ENCODE assay signal across 18 cellular contexts in genomic region chr10:116836087-116836486, GRCh38. TPM values are rescaled to one million over a fixed set of nuclear protein-coding genes. Genes with fewer than 3 reads are reported as not detected.
DNase-seq lines count a peak whose midpoint lies in the region; ATAC-seq and TF ChIP-seq lines count a peak whose summit lies in the region.
"Had no signal": no experiment of that assay in that cellular context is flagged by ENCODE, and none has a peak within 500 bp of the region (broad histone marks: within the 10 kb centered on the region; RNA-seq: fewer than 3 reads in every experiment).

No MANE protein-coding gene starts in this region.

- no peak for TF ChIP-seq CTCF in OCI-LY1 (IDR thresholded peaks at IDR 0.05; ENCODE audit: low read length)

- peak overlapping the region; percentile 40 for H3K4me2 ChIP-seq in OCI-LY1 (ENCODE audit: low read length)

- no peak overlapping the region for H2AFZ ChIP-seq in OCI-LY1 (ENCODE audit: low read length)

- H3K36me3 ChIP-seq in H7 (replicated peaks; ENCODE audit: control insufficient read depth, insufficient read depth, low read length) (no peaks in the 10 kb centered on the region), OCI-LY1 (ENCODE audit: insufficient read depth, low read length) (peaks cover 39% of the 10 kb centered on the region), iPS-20b (ENCODE audit: insufficient read depth, low read depth, low read length) (no peaks in the 10 kb centered on the region)
- H3K36me3 ChIP-seq: adrenal gland, heart left ventricle had no signal

- H3K9me2 ChIP-seq in OCI-LY1 (ENCODE audit: low read depth, low read length), result no peaks in the 10 kb centered on the region

- H3K4me3 ChIP-seq in H7 (ENCODE audit: insufficient read depth, low read depth, low read length), result no peak overlapping the region
- H3K4me3 ChIP-seq in OCI-LY1 (ENCODE audit: low read depth, low read length, poor library complexity, severe bottlenecking), result peak overlapping the region; percentile 30
- H3K4me3 ChIP-seq in iPS-20b (ENCODE audit: low read length), result peak overlapping the region; percentile 49; the same call in 1 of the 2 replicates
- H3K4me3 ChIP-seq: adrenal gland, heart left ventricle had no signal

- H3K27me3 ChIP-seq in H7 (ENCODE audit: control insufficient read depth, insufficient read depth, low read length) (no peaks in the 10 kb centered on the region), OCI-LY1 (ENCODE audit: insufficient read depth, low read length) (no peaks in the 10 kb centered on the region), iPS-20b (ENCODE audit: insufficient read depth, low read length) (no peaks in the 10 kb centered on the region; the same call in 1 of the 2 replicates)
- H3K27me3 ChIP-seq: adrenal gland had no signal

- ATAC-seq in GM19452 (IDR thresholded peaks at IDR 0.05; ENCODE audit: unreplicated experiment) (no peak), HG02588 (IDR thresholded peaks at IDR 0.05; ENCODE audit: unreplicated experiment) (no peak)
- ATAC-seq: activated T-cell treated with anti-CD3 and anti-CD28 coated beads, Interleukin-2, amount 50 U/mL, for 72 hours; natural killer cell; stimulated activated naive B cell treated with anti-CD40 and anti-IgM and Interleukin-4, amounts not matched to agents 10 μg/mL and 1 μg/mL and 100 μg/mL, for 72 hours had no signal

- peak overlapping the region; percentile 98 for H3K27ac ChIP-seq in OCI-LY1 (ENCODE audit: low read depth, low read length, poor library complexity, severe bottlenecking)
- peak overlapping the region; percentile 13 for H3K27ac ChIP-seq in iPS-20b (ENCODE audit: low read length)
- H3K27ac ChIP-seq: adrenal gland, heart left ventricle had no signal

- H3K4me1 ChIP-seq in OCI-LY1 (ENCODE audit: insufficient read depth, low read length, severe bottlenecking), result peaks cover 77% of the 10 kb centered on the region
- peaks cover 60% of the 10 kb centered on the region for H3K4me1 ChIP-seq in iPS-20b (ENCODE audit: insufficient read depth, low read length)
- H3K4me1 ChIP-seq: adrenal gland, heart left ventricle had no signal

- H4K20me1 ChIP-seq in OCI-LY1 (ENCODE audit: insufficient read depth, low read length), result no peaks in the 10 kb centered on the region

- H3K9me3 ChIP-seq in OCI-LY1 (ENCODE audit: low read length), result no peaks in the 10 kb centered on the region
- H3K9me3 ChIP-seq in iPS-20b (ENCODE audit: insufficient read depth, low read depth, low read length), result no peaks in the 10 kb centered on the region
- H3K9me3 ChIP-seq: adrenal gland, heart left ventricle had no signal

- no peaks in the 10 kb centered on the region for H3F3A ChIP-seq in OCI-LY1 (ENCODE audit: insufficient read depth, low read length)

- H3K9ac ChIP-seq in OCI-LY1 (ENCODE audit: low read length) (peak overlapping the region; percentile 75), iPS-20b (ENCODE audit: low read depth, low read length) (peak overlapping the region; percentile 44; the same call in 1 of the 2 replicates)

- H3K79me2 ChIP-seq in OCI-LY1 (ENCODE audit: insufficient read depth, low read length), result peaks cover 18% of the 10 kb centered on the region

- DNase-seq in H7, result peak; percentile 81
- DNase-seq in NCI-H187 treated with DMSO at 0.1 percent for 48 hours (lab: John Stamatoyannopoulos, UW), result peak; percentile 54
- no peak for DNase-seq in HPDE6-E6E7 (ENCODE audit: extremely low spot score)
- no peak for DNase-seq in SKM-1 (lab: John Stamatoyannopoulos, UW; ENCODE audit: unreplicated experiment)
- DNase-seq: activated CD4-positive, alpha-beta T cell treated with anti-CD3 and anti-CD28 coated beads, Interleukin-2, amount 10 ng/mL, durations not matched to agents 24 days and 14 days; activated T-cell treated with anti-CD3 and anti-CD28 coated beads, Interleukin-2, amount 50 U/mL, for 72 hours; adrenal gland; DMS79 treated with DMSO at 0.1 percent for 48 hours; natural killer cell; NCI-H2171 treated with DMSO at 0.1 percent for 48 hours; stimulated activated naive B cell treated with anti-CD40 and anti-IgM and Interleukin-4, amounts not matched to agents 10 μg/mL and 1 μg/mL and 100 μg/mL, for 72 hours had no signal

RNA-seq across cellular contexts. Expression of gene ENO4, which starts 13.2 kb away (rescaled TPM):
- total RNA-seq in H7 (2014; rRNA removed; shearing (Covaris generic)), result 0.94 and 1.9 TPM in 2 replicates
- total RNA-seq: activated CD4-positive, alpha-beta T cell treated with anti-CD3 and anti-CD28 coated beads, Interleukin-2, amount 10 ng/mL, durations not matched to agents 24 days and 14 days; activated T-cell treated with anti-CD3 and anti-CD28 coated beads, Interleukin-2, amount 50 U/mL, for 72 hours; epithelial cell of proximal tubule; natural killer cell; RPMI7951 had no signal

Comparison
In these comparisons a context has a peak if more than half of its experiments do, and no peak if none do; other contexts are left out.
1. DNase-seq: peak in H7 (single experiment) and NCI-H187 treated with DMSO at 0.1 percent for 48 hours (single experiment); none in HPDE6-E6E7 (single experiment) and SKM-1 (single experiment).